Comparison of ENCODE assay signal across 8 cellular contexts in genomic region chrX:108091878-108092291, GRCh38. TPM values are rescaled to one million over a fixed set of nuclear protein-coding genes. Genes with fewer than 3 reads are reported as not detected.
DNase-seq lines count a peak whose midpoint lies in the region; ATAC-seq and TF ChIP-seq lines count a peak whose summit lies in the region.

No MANE protein-coding gene starts in this region.

- H3K27ac ChIP-seq in right atrium auricular region (peak overlapping the region; percentile 80), smooth muscle cell (ENCODE audit: low read depth) (no peak overlapping the region)

- H3K36me3 ChIP-seq in right atrium auricular region (no peaks in the 10 kb centered on the region), smooth muscle cell (ENCODE audit: low read depth) (no peaks in the 10 kb centered on the region)

- H3K9me3 ChIP-seq in right atrium auricular region = no peaks in the 10 kb centered on the region
- H3K9me3 ChIP-seq in smooth muscle cell (replicated peaks; ENCODE audit: low read depth) = no peaks in the 10 kb centered on the region

- H3K9ac ChIP-seq in smooth muscle cell (ENCODE audit: low read depth) = no peak overlapping the region

- peak; percentile 8 for DNase-seq in COR-L47 (lab: John Stamatoyannopoulos, UW)
- DNase-seq in right atrium auricular region (ENCODE audit: low spot score) = no peak
- no peak for DNase-seq in smooth muscle cell (lab: John Stamatoyannopoulos, UW; ENCODE audit: unreplicated experiment)
- no peak for DNase-seq in midbrain (lab: John Stamatoyannopoulos, UW)
- DNase-seq in Ammon's horn (ENCODE audit: low spot score) = no peak

- H4K20me1 ChIP-seq in smooth muscle cell (ENCODE audit: low read depth) = no peaks in the 10 kb centered on the region

- peak overlapping the region; percentile 60 to 63 for H3K4me3 ChIP-seq in right atrium auricular region
- peak overlapping the region; percentile 72 for H3K4me3 ChIP-seq in smooth muscle cell

- 36% methylated on average over 15 of the region's 15 CpGs for WGBS in smooth muscle cell (ENCODE audit: low lambda C conversion rate)

- H3K27me3 ChIP-seq in right atrium auricular region (no peaks in the 10 kb centered on the region), smooth muscle cell (ENCODE audit: low read depth) (no peaks in the 10 kb centered on the region)

- peaks cover 19% of the 10 kb centered on the region for H3K79me2 ChIP-seq in smooth muscle cell (ENCODE audit: low read depth)

- ATAC-seq in GM19035 (IDR thresholded peaks at IDR 0.05; ENCODE audit: unreplicated experiment) (peak; percentile 45), HG03108 (IDR thresholded peaks at IDR 0.05; ENCODE audit: unreplicated experiment) (peak; percentile 37), SK-N-SH treated with all-trans-retinoic acid at 6 μM for 48 hours (peak; percentile 33)

- TF ChIP-seq CTCF in right atrium auricular region (IDR thresholded peaks at IDR 0.05) (no peak), smooth muscle cell (IDR thresholded peaks at IDR 0.05; ENCODE audit: borderline replicate concordance, insufficient read depth, poor library complexity, severe bottlenecking) (no peak)

- H2AFZ ChIP-seq in smooth muscle cell (ENCODE audit: low read depth) = peak overlapping the region; percentile 70

- H3K4me2 ChIP-seq in smooth muscle cell = peak overlapping the region; percentile 82

- H3K4me1 ChIP-seq in right atrium auricular region = peaks cover 0 to 5% of the 10 kb centered on the region in 2 donors
- peaks cover 6% of the 10 kb centered on the region for H3K4me1 ChIP-seq in smooth muscle cell (ENCODE audit: low read depth)

- no peaks in the 10 kb centered on the region for H3F3A ChIP-seq in smooth muscle cell (ENCODE audit: low read depth)

TF ChIP-seq in SK-N-SH treated with all-trans-retinoic acid at 6 μM for 48 hours, 23 proteins besides CTCF, POLR2A, EP300 and RAD21:
- TF ChIP-seq ZFP30 (CRISPR knock-in tag; IDR thresholded peaks at IDR 0.05) (no peak), PPARA (CRISPR knock-in tag; IDR thresholded peaks at IDR 0.05; ENCODE audit: borderline replicate concordance) (no peak), CREB5 (CRISPR knock-in tag; IDR thresholded peaks at IDR 0.05; ENCODE audit: low read depth) (no peak), CSRNP3 (CRISPR knock-in tag; IDR thresholded peaks at IDR 0.05) (no peak), RARB (CRISPR knock-in tag; IDR thresholded peaks at IDR 0.05) (no peak), SNAI2 (CRISPR knock-in tag; IDR thresholded peaks at IDR 0.05) (no peak), ZNF565 (CRISPR knock-in tag; conservative IDR thresholded peaks at IDR 0.05; ENCODE audit: low read depth) (no peak), POU6F1 (CRISPR knock-in tag; IDR thresholded peaks at IDR 0.05; ENCODE audit: borderline replicate concordance, low read depth) (no peak), TOX (CRISPR knock-in tag; IDR thresholded peaks at IDR 0.05; ENCODE audit: borderline replicate concordance) (no peak), ZNF70 (CRISPR knock-in tag; IDR thresholded peaks at IDR 0.05) (no peak)

RNA-seq across cellular contexts. Expression of gene ATG4A, which starts 0.3 kb away (rescaled TPM):
- total RNA-seq in right atrium auricular region (10 to 100 TPM; 13.5 to 14.1 TPM), smooth muscle cell (14.3 and 16.4 TPM in 2 replicates)
- 10.2 and 14.0 TPM in 2 replicates for polyA plus RNA-seq in smooth muscle cell

RNA-seq across cellular contexts. Expression of gene PSMD10, which starts 0.5 kb away (rescaled TPM):
- total RNA-seq in right atrium auricular region (10 to 100 TPM; 22.5 to 23.6 TPM), smooth muscle cell (93.9 and 128 TPM in 2 replicates)
- 75.6 and 83.9 TPM in 2 replicates for polyA plus RNA-seq in smooth muscle cell

RNA-seq across cellular contexts. Expression of gene VSIG1, which starts 47.0 kb away (rescaled TPM):
- not detected for total RNA-seq in right atrium auricular region
- total RNA-seq in smooth muscle cell = 0.36 TPM in 1 of 2 replicates, not detected in the other
- polyA plus RNA-seq in smooth muscle cell = 0.20 TPM in 1 of 2 replicates, not detected in the other
